8 cellular contexts compared by ENCODE assay signal in genomic region chr2:8574196-8575010, GRCh38.
DNase-seq lines count a peak whose midpoint lies in the region; ATAC-seq and TF ChIP-seq lines count a peak whose summit lies in the region.

No MANE protein-coding gene starts in this region.

- peak; percentile 69 for ATAC-seq in GM21786 (IDR thresholded peaks at IDR 0.05; ENCODE audit: unreplicated experiment)
- peak; percentile 14 for ATAC-seq in left lung

- no peaks in the 10 kb centered on the region for H3K36me3 ChIP-seq in left lung

- H3K4me3 ChIP-seq in GM12865 (ENCODE audit: low read depth, low read length) (peak overlapping the region; percentile 10), left lung (no peak overlapping the region)

- no peaks in the 10 kb centered on the region for H3K27me3 ChIP-seq in left lung

- no peaks in the 10 kb centered on the region for H3K9me3 ChIP-seq in left lung

- no peak for TF ChIP-seq CTCF in GM12865 (IDR thresholded peaks at IDR 0.05; ENCODE audit: insufficient read depth, low read depth, low read length, missing control alignments)
- TF ChIP-seq CTCF in left lung (IDR thresholded peaks at IDR 0.05) = no peak

- H3K4me1 ChIP-seq in left lung = peaks cover 12 to 31% of the 10 kb centered on the region in 2 donors

- DNase-seq in GM12865 (ENCODE audit: low read depth) (peak; percentile 72), NCI-H526 treated with DMSO at 0.1 percent for 48 hours (lab: John Stamatoyannopoulos, UW) (peak; percentile 46), left lung (no peak), KG1 (lab: John Stamatoyannopoulos, UW) (no peak), activated gamma-delta T cell treated with Interleukin-2 at 50 U/mL for 16 hours (no peak), NCI-H1048 (lab: John Stamatoyannopoulos, UW) (no peak), NOMO-1 treated with DMSO at 0.1 percent for 48 hours (lab: John Stamatoyannopoulos, UW; ENCODE audit: unreplicated experiment) (no peak)

- H3K27ac ChIP-seq in left lung = no peak overlapping the region

- intact Hi-C loops in left lung (cut with DNase I) = no loop called here

Comparison
In these comparisons a context has a peak if more than half of its experiments do, and no peak if none do; other contexts are left out.
1. DNase-seq: peak in GM12865 (single experiment) and NCI-H526 treated with DMSO at 0.1 percent for 48 hours (single experiment); none in left lung (0 of 2), KG1 (single experiment), activated gamma-delta T cell treated with Interleukin-2 at 50 U/mL for 16 hours (single experiment), NCI-H1048 (single experiment) and NOMO-1 treated with DMSO at 0.1 percent for 48 hours (single experiment).